10 cellular contexts compared by ENCODE assay signal in the genomic region with DNA sequence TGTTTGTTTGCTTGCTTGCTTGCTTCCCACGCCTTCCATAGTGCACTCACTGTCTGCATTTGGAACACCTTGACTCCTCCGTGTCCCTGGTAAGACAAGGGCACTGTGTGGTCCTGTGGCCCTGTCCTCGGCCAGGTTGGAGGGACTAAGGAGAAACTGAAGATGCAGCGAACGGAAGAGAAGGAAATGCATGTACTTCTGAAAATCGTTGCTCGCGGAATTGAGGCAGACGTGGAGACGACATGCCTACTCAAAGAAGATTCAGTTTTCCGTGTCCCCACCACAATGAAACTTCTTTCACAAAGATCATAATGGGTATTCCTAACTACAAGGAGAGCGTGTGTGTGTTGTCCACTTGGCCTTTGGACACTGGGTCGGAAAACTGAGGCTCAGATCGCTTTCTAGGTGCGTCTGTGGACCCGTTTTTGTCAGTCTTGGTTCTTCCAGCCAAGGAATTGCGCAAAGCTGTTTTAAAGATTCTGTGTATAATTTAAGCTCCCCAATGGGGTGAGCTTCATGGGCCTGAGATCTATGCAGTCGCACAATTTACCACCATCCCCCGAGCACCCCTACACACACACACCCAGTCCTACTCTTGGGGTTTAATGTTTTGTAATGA.
DNase-seq lines count a peak whose midpoint lies in the region; ATAC-seq and TF ChIP-seq lines count a peak whose summit lies in the region.
"Had no signal": no experiment of that assay in that cellular context is flagged by ENCODE, and none has a peak within 500 bp of the region (broad histone marks: within the 10 kb centered on the region; RNA-seq: fewer than 3 reads in every experiment).

No MANE protein-coding gene starts in this region.

- intact Hi-C loops in Right ventricle myocardium superior (cut with DNase I) = no loop called here

- H3K4me3 ChIP-seq in coronary artery = peak overlapping the region; percentile 21
- H3K4me3 ChIP-seq: body of pancreas had no signal

- no peak for DNase-seq in activated naive CD4-positive, alpha-beta T cell treated with anti-CD3 and anti-CD28 coated beads, Interleukin-2, amount 50 U/mL, for 16 hours
- DNase-seq in coronary artery (ENCODE audit: low spot score) (no peak), NCI-H226 (no peak), Right ventricle myocardium superior (no peak)
- peak in 1 of 2 donors; percentile 50 for DNase-seq in stimulated activated effector memory CD8-positive, alpha-beta T cell treated with anti-CD3 and anti-CD28 coated beads, Interleukin-12 subunit alpha, Interleukin-12 subunit beta, amount 100 ng/mL, for 72 hours (ENCODE audit: low spot score in 2 of 2)
- DNase-seq: body of pancreas had no signal

- no peak overlapping the region for H3K27ac ChIP-seq in coronary artery
- H3K27ac ChIP-seq: body of pancreas had no signal

- TF ChIP-seq CTCF in coronary artery (IDR thresholded peaks at IDR 0.05) = no peak

- peaks cover 4% of the 10 kb centered on the region for H3K4me1 Mint-ChIP-seq in activated naive CD4-positive, alpha-beta T cell treated with anti-CD3 and anti-CD28 coated beads, Interleukin-2, amount 50 U/mL, for 24 hours
- no peaks in the 10 kb centered on the region for H3K4me1 Mint-ChIP-seq in stimulated activated effector memory CD8-positive, alpha-beta T cell treated with anti-CD3 and anti-CD28 coated beads, Interleukin-12 subunit alpha, Interleukin-12 subunit beta, amount 100 ng/mL, for 72 hours

- no peak overlapping the region for H3K4me3 Mint-ChIP-seq in activated naive CD4-positive, alpha-beta T cell treated with anti-CD3 and anti-CD28 coated beads, Interleukin-2, amount 50 U/mL, for 24 hours
- H3K4me3 Mint-ChIP-seq in stimulated activated effector memory CD8-positive, alpha-beta T cell treated with anti-CD3 and anti-CD28 coated beads, Interleukin-12 subunit alpha, Interleukin-12 subunit beta, amount 100 ng/mL, for 72 hours = no peak overlapping the region
- H3K4me3 Mint-ChIP-seq: CD4-positive, alpha-beta T cell had no signal

- no peaks in the 10 kb centered on the region for H3K36me3 Mint-ChIP-seq in activated naive CD4-positive, alpha-beta T cell treated with anti-CD3 and anti-CD28 coated beads, Interleukin-2, amount 50 U/mL, for 24 hours
- H3K36me3 Mint-ChIP-seq in stimulated activated effector memory CD8-positive, alpha-beta T cell treated with anti-CD3 and anti-CD28 coated beads, Interleukin-12 subunit alpha, Interleukin-12 subunit beta, amount 100 ng/mL, for 72 hours = no peaks in the 10 kb centered on the region

- peaks cover 28% of the 10 kb centered on the region for H3K27me3 Mint-ChIP-seq in activated naive CD4-positive, alpha-beta T cell treated with anti-CD3 and anti-CD28 coated beads, Interleukin-2, amount 50 U/mL, for 24 hours

- H3K27ac Mint-ChIP-seq in activated naive CD4-positive, alpha-beta T cell treated with anti-CD3 and anti-CD28 coated beads, Interleukin-2, amount 50 U/mL, for 24 hours = peak overlapping the region; percentile 37
- no peak overlapping the region for H3K27ac Mint-ChIP-seq in stimulated activated effector memory CD8-positive, alpha-beta T cell treated with anti-CD3 and anti-CD28 coated beads, Interleukin-12 subunit alpha, Interleukin-12 subunit beta, amount 100 ng/mL, for 72 hours
- H3K27ac Mint-ChIP-seq: CD4-positive, alpha-beta T cell had no signal

- no peaks in the 10 kb centered on the region for H3K9me3 Mint-ChIP-seq in activated naive CD4-positive, alpha-beta T cell treated with anti-CD3 and anti-CD28 coated beads, Interleukin-2, amount 50 U/mL, for 24 hours
- H3K9me3 Mint-ChIP-seq in stimulated activated effector memory CD8-positive, alpha-beta T cell treated with anti-CD3 and anti-CD28 coated beads, Interleukin-12 subunit alpha, Interleukin-12 subunit beta, amount 100 ng/mL, for 72 hours = no peaks in the 10 kb centered on the region
- H3K9me3 Mint-ChIP-seq: CD4-positive, alpha-beta T cell had no signal

- ATAC-seq in HG03439 (IDR thresholded peaks at IDR 0.05; ENCODE audit: unreplicated experiment) = peak; percentile 7
- ATAC-seq in stimulated activated effector memory CD8-positive, alpha-beta T cell treated with anti-CD3 and anti-CD28 coated beads, Interleukin-12 subunit alpha, Interleukin-12 subunit beta, amount 100 ng/mL, for 72 hours = peak; percentile 22
- no peak for ATAC-seq in Right ventricle myocardium superior (ENCODE audit: poor library complexity)
- ATAC-seq in GM19452 (IDR thresholded peaks at IDR 0.05; ENCODE audit: unreplicated experiment) = no peak
- ATAC-seq: body of pancreas had no signal

Comparison
In these comparisons a context has a peak if more than half of its experiments do, and no peak if none do; other contexts are left out.
1. ATAC-seq: peak in HG03439 (single experiment) and stimulated activated effector memory CD8-positive, alpha-beta T cell treated with anti-CD3 and anti-CD28 coated beads, Interleukin-12 subunit alpha, Interleukin-12 subunit beta, amount 100 ng/mL, for 72 hours (single experiment); none in Right ventricle myocardium superior (single experiment) and GM19452 (single experiment).